ENCODE assay signal across 23 cellular contexts in genomic region chr21:41185802-41186201, GRCh38.
"Had no signal": no experiment of that assay in that cellular context is flagged by ENCODE, and none has a peak within 500 bp of the region (broad histone marks: within the 10 kb centered on the region; RNA-seq: fewer than 3 reads in every experiment).

No MANE protein-coding gene starts in this region.

- H3K9me3 ChIP-seq: esophagus muscularis mucosa, gastroesophageal sphincter, lower lobe of right lung, neutrophil, pancreas, right lobe of liver, thoracic aorta, upper lobe of left lung had no signal

- ATAC-seq: gastroesophageal sphincter; heart left ventricle; left ventricle myocardium superior; pancreas; right lobe of liver; stimulated activated naive B cell treated with anti-CD40 and anti-IgM and Interleukin-4, amounts not matched to agents 10 μg/mL and 1 μg/mL and 100 μg/mL, for 72 hours had no signal

- H3K36me3 ChIP-seq: esophagus muscularis mucosa, gastroesophageal sphincter, heart left ventricle, lower lobe of right lung, neutrophil, pancreas, right lobe of liver, thoracic aorta, tibial nerve, upper lobe of left lung had no signal

- H3K27me3 ChIP-seq: esophagus muscularis mucosa, foreskin keratinocyte, gastroesophageal sphincter, heart left ventricle, neutrophil, pancreas, right lobe of liver, tibial nerve, upper lobe of left lung had no signal

- H3K4me3 ChIP-seq: coronary artery, esophagus muscularis mucosa, gastroesophageal sphincter, heart left ventricle, lower lobe of right lung, pancreas, right lobe of liver, skin epidermis, thoracic aorta, tibial nerve, upper lobe of left lung had no signal

- H3K27ac ChIP-seq: coronary artery, esophagus muscularis mucosa, foreskin keratinocyte, gastroesophageal sphincter, heart left ventricle, lower lobe of right lung, neutrophil, pancreas, right lobe of liver, skin epidermis, thoracic aorta, tibial nerve, upper lobe of left lung had no signal

- H3K4me1 ChIP-seq: foreskin keratinocyte, lower lobe of right lung, pancreas, right lobe of liver had no signal

- DNase-seq: dermis blood vessel endothelial cell; effector memory CD4-positive, alpha-beta T cell; foreskin keratinocyte; heart left ventricle; hippocampal formation; immature natural killer cell; kidney glomerular epithelial cell; left ventricle myocardium superior; lower lobe of right lung; naive B cell; pancreas; right lobe of liver; stimulated activated CD4-positive, alpha-beta T cell treated with anti-CD3 and anti-CD28 coated beads, Interleukin-15, amount 100 ng/mL, for 24 hours; stimulated activated CD4-positive, alpha-beta T cell treated with anti-CD3 and anti-CD28 coated beads, Interleukin-2, amount 100 ng/mL, for 48 hours; stimulated activated naive B cell treated with anti-CD40 and anti-IgM and Interleukin-4, amounts not matched to agents 10 μg/mL and 1 μg/mL and 100 μg/mL, for 72 hours; upper lobe of left lung had no signal
